Comparison of ENCODE assay signal across 8 cellular contexts in the genomic region with DNA sequence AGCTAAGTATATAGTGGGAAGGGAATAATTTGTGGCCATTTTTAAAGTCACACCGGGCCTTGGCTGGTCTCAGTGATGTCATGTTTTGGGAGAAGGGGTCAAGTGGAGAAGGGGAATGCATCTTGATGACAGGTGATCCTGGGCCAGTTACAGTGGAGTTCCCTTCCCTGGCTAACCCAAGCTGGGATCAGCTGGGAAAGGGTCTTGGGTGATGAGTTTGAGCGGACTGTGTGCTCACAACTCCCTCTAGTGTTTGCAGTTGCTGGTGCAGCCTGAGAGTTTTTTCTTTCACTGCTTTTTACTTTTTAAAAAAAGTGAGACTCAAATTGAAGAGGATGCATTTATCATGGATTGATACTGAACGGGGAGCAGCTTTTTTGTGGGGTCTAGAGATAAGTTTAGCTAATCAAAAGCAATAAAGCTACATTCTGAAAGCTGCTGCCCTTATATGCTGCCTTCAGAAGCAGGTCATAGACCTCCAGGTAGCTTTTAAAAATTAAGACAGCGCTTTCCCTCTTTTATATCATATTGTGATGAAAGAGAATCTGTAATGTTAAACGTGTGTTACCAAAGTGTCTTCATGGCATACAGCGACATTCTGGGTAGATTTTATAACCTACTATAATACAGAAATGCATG.
A peak's percentile ranks its signal among the peaks of the same experiment; 100 is the strongest.
DNase-seq lines count a peak whose midpoint lies in the region; TF ChIP-seq lines count a peak whose summit lies in the region.

No MANE protein-coding gene starts in this region.

- TF ChIP-seq POLR2A in esophagus squamous epithelium (IDR thresholded peaks at IDR 0.05): no peak

- TF ChIP-seq CTCF in esophagus squamous epithelium (IDR thresholded peaks at IDR 0.05) (peak; percentile 24 to 84 (median 66)), osteocyte (IDR thresholded peaks at IDR 0.05) (peak; percentile 93)

- DNase-seq in NCI-H146 (lab: John Stamatoyannopoulos, UW): peak; percentile 27
- no peak for DNase-seq in NCI-H146 treated with DMSO at 0.1 percent for 48 hours (lab: John Stamatoyannopoulos, UW; ENCODE audit: unreplicated experiment)
- peak; percentile 49 for DNase-seq in GM23248
- peak; percentile 2 for DNase-seq in OCI-M2 (lab: John Stamatoyannopoulos, UW; ENCODE audit: unreplicated experiment)
- DNase-seq in esophagus squamous epithelium (lab: John Stamatoyannopoulos, UW): no peak
- DNase-seq in osteocyte (ENCODE audit: extremely low spot score, unreplicated experiment): peak; percentile 76
- DNase-seq in NOMO-1 treated with dmso at 0.1 percent for 144 hours (lab: John Stamatoyannopoulos, UW; ENCODE audit: unreplicated experiment): no peak
- DNase-seq in RPMI8226: no peak

- H3K9me3 Mint-ChIP-seq in osteocyte (ENCODE audit: unreplicated experiment): no peaks in the 10 kb centered on the region

- no peaks in the 10 kb centered on the region for H3K27me3 Mint-ChIP-seq in osteocyte (ENCODE audit: unreplicated experiment)

- H3K4me3 Mint-ChIP-seq in osteocyte (ENCODE audit: unreplicated experiment): no peak overlapping the region

- H3K4me1 Mint-ChIP-seq in osteocyte (ENCODE audit: unreplicated experiment): peaks cover 64% of the 10 kb centered on the region

- H3K4me1 ChIP-seq in GM23248 (ENCODE audit: insufficient read depth) (peaks cover 24% of the 10 kb centered on the region), esophagus squamous epithelium (no peaks in the 10 kb centered on the region)

- no peaks in the 10 kb centered on the region for H4K20me1 ChIP-seq in GM23248 (ENCODE audit: insufficient read depth)

- H3K9me2 ChIP-seq in GM23248 (ENCODE audit: insufficient read depth): no peaks in the 10 kb centered on the region

- H3F3A ChIP-seq in GM23248 (ENCODE audit: insufficient read depth): peaks cover 13% of the 10 kb centered on the region

- intact Hi-C loops in esophagus squamous epithelium (cut with DNase I): loop anchor here (10.0 kb wide), 1 partner anchor 228 kb away; no protein-coding TSS in a partner anchor

- in situ Hi-C loops in GM23248 (cut with MboI): loop anchor here (10.0 kb wide), 1 partner anchor 228 kb away; no protein-coding TSS in a partner anchor

- H3K4me3 ChIP-seq in GM23248 (no peak overlapping the region), esophagus squamous epithelium (no peak overlapping the region)

- no peak overlapping the region for H3K27ac ChIP-seq in GM23248
- no peak overlapping the region for H3K27ac ChIP-seq in esophagus squamous epithelium

- no peak overlapping the region for H3K27ac Mint-ChIP-seq in osteocyte (ENCODE audit: unreplicated experiment)

- H3K4me2 ChIP-seq in GM23248 (ENCODE audit: unreplicated experiment): no peak overlapping the region

- H3K36me3 ChIP-seq in GM23248 (ENCODE audit: low read depth) (no peaks in the 10 kb centered on the region), esophagus squamous epithelium (no peaks in the 10 kb centered on the region)

- H3K9me3 ChIP-seq in GM23248 (ENCODE audit: low read depth): no peaks in the 10 kb centered on the region
- no peaks in the 10 kb centered on the region for H3K9me3 ChIP-seq in esophagus squamous epithelium

- peaks cover 14% of the 10 kb centered on the region for H3K36me3 Mint-ChIP-seq in osteocyte (ENCODE audit: unreplicated experiment)

- 49 to 50% methylated on average over 6 of the region's 6 CpGs for WGBS in GM23248 (ENCODE audit: low coverage in 1 of 2, low lambda C conversion rate in 2 of 2, missing lambda C conversion rate in 2 of 2), 2 experiments
- WGBS in esophagus squamous epithelium, 2 donors: 56% methylated on average over 6 of the region's 6 CpGs

- H3K9ac ChIP-seq in GM23248: no peak overlapping the region

- no peak overlapping the region for H2AFZ ChIP-seq in GM23248

- H3K27me3 ChIP-seq in GM23248 (replicated peaks; ENCODE audit: insufficient read depth) (no peaks in the 10 kb centered on the region), esophagus squamous epithelium (no peaks in the 10 kb centered on the region)

- H3K79me2 ChIP-seq in GM23248 (ENCODE audit: insufficient read depth): no peaks in the 10 kb centered on the region

Comparison
In these comparisons a context has a peak if more than half of its experiments do, and no peak if none do; other contexts are left out.
1. DNase-seq: peak in NCI-H146 (single experiment), GM23248 (single experiment), OCI-M2 (single experiment) and osteocyte (single experiment); none in NCI-H146 treated with DMSO at 0.1 percent for 48 hours (single experiment), esophagus squamous epithelium (single experiment), NOMO-1 treated with dmso at 0.1 percent for 144 hours (single experiment) and RPMI8226 (single experiment).